In genomic region chr1:84174051-84174556, GRCh38 we compare ENCODE assay signal across 11 cellular contexts. TPM values are rescaled to one million over a fixed set of nuclear protein-coding genes. Genes with fewer than 3 reads are reported as not detected.
DNase-seq lines count a peak whose midpoint lies in the region; ATAC-seq, FAIRE-seq and TF ChIP-seq lines count a peak whose summit lies in the region.
"Had no signal": no experiment of that assay in that cellular context is flagged by ENCODE, and none has a peak within 500 bp of the region (broad histone marks: within the 10 kb centered on the region; RNA-seq: fewer than 3 reads in every experiment).

No MANE protein-coding gene starts in this region.

- DNase-seq in GM04504 (ENCODE audit: low read depth) (peak; percentile 6), NT2/D1 (ENCODE audit: low read depth, low spot score) (peak; percentile 13), epithelial cell of proximal tubule (ENCODE audit: low read depth) (peak; percentile 76), pancreas (no peak), osteocyte (ENCODE audit: extremely low spot score, unreplicated experiment) (no peak), occipital lobe (lab: John Stamatoyannopoulos, UW) (no peak), DMS79 (lab: John Stamatoyannopoulos, UW) (no peak)
- no peak for DNase-seq in activated CD4-positive, alpha-beta T cell treated with anti-CD3 and anti-CD28 coated beads, Interleukin-2, amount 10 ng/mL, durations not matched to agents 7 days and 5 days
- DNase-seq: activated naive CD4-positive, alpha-beta T cell treated with anti-CD3 and anti-CD28 coated beads, Interleukin-2, amount 10 ng/mL, durations not matched to agents 7 days and 5 days; kidney had no signal

- H3K9me3 ChIP-seq in NT2/D1 (ENCODE audit: insufficient read depth, low read length): no peaks in the 10 kb centered on the region
- no peaks in the 10 kb centered on the region for H3K9me3 ChIP-seq in pancreas

- H3K4me3 ChIP-seq in NT2/D1 (ENCODE audit: insufficient read length, low read depth): no peak overlapping the region
- no peak overlapping the region for H3K4me3 ChIP-seq in epithelial cell of proximal tubule (ENCODE audit: low read depth, low read length)
- no peak overlapping the region for H3K4me3 ChIP-seq in pancreas

- peaks cover 17% of the 10 kb centered on the region for H3K4me1 Mint-ChIP-seq in osteocyte (ENCODE audit: unreplicated experiment)
- peaks cover 10% of the 10 kb centered on the region for H3K4me1 Mint-ChIP-seq in activated CD4-positive, alpha-beta T cell treated with anti-CD3 and anti-CD28 coated beads, Interleukin-2, amount 10 ng/mL, durations not matched to agents 7 days and 5 days

- H3K9ac ChIP-seq in NT2/D1 (ENCODE audit: insufficient read length, low read depth): no peak overlapping the region

- intact Hi-C loops in pancreas (cut with DNase I): no loop called here

- no peak overlapping the region for H3K27ac ChIP-seq in pancreas

- H3K9me3 Mint-ChIP-seq in osteocyte (ENCODE audit: unreplicated experiment): no peaks in the 10 kb centered on the region
- no peaks in the 10 kb centered on the region for H3K9me3 Mint-ChIP-seq in activated CD4-positive, alpha-beta T cell treated with anti-CD3 and anti-CD28 coated beads, Interleukin-2, amount 10 ng/mL, durations not matched to agents 7 days and 5 days
- H3K9me3 Mint-ChIP-seq: activated naive CD4-positive, alpha-beta T cell treated with anti-CD3 and anti-CD28 coated beads, Interleukin-2, amount 10 ng/mL, durations not matched to agents 7 days and 5 days had no signal

- POLR2A ChIA-PET in activated CD4-positive, alpha-beta T cell treated with anti-CD3 and anti-CD28 coated beads, Interleukin-2, amount 10 ng/mL, durations not matched to agents 7 days and 5 days (lab: Charles Lee): no interaction called here

- no peaks in the 10 kb centered on the region for H3K36me3 Mint-ChIP-seq in osteocyte (ENCODE audit: unreplicated experiment)
- H3K36me3 Mint-ChIP-seq in activated CD4-positive, alpha-beta T cell treated with anti-CD3 and anti-CD28 coated beads, Interleukin-2, amount 10 ng/mL, durations not matched to agents 7 days and 5 days (ENCODE audit: low read depth): peaks cover 19% of the 10 kb centered on the region

- WGBS in pancreas, 2 donors: 84 to 86% methylated on average over 4 of the region's 4 CpGs

- H3K27ac Mint-ChIP-seq in osteocyte (ENCODE audit: unreplicated experiment): no peak overlapping the region
- H3K27ac Mint-ChIP-seq in activated CD4-positive, alpha-beta T cell treated with anti-CD3 and anti-CD28 coated beads, Interleukin-2, amount 10 ng/mL, durations not matched to agents 7 days and 5 days: no peak overlapping the region
- H3K27ac Mint-ChIP-seq: activated naive CD4-positive, alpha-beta T cell treated with anti-CD3 and anti-CD28 coated beads, Interleukin-2, amount 10 ng/mL, durations not matched to agents 7 days and 5 days had no signal

- CTCF ChIA-PET in activated CD4-positive, alpha-beta T cell treated with anti-CD3 and anti-CD28 coated beads, Interleukin-2, amount 10 ng/mL, durations not matched to agents 7 days and 5 days (lab: Charles Lee): no interaction called here

- no peaks in the 10 kb centered on the region for H3K27me3 Mint-ChIP-seq in osteocyte (ENCODE audit: unreplicated experiment)
- H3K27me3 Mint-ChIP-seq in activated CD4-positive, alpha-beta T cell treated with anti-CD3 and anti-CD28 coated beads, Interleukin-2, amount 10 ng/mL, durations not matched to agents 7 days and 5 days: no peaks in the 10 kb centered on the region
- H3K27me3 Mint-ChIP-seq: activated naive CD4-positive, alpha-beta T cell treated with anti-CD3 and anti-CD28 coated beads, Interleukin-2, amount 10 ng/mL, durations not matched to agents 7 days and 5 days had no signal

- no peak for FAIRE-seq in pancreas (lab: Jason Lieb, UNC)
- FAIRE-seq: GM12891 had no signal

- no peak overlapping the region for H3K4me3 Mint-ChIP-seq in osteocyte (ENCODE audit: unreplicated experiment)
- H3K4me3 Mint-ChIP-seq in activated CD4-positive, alpha-beta T cell treated with anti-CD3 and anti-CD28 coated beads, Interleukin-2, amount 10 ng/mL, durations not matched to agents 7 days and 5 days: no peak overlapping the region
- H3K4me3 Mint-ChIP-seq: activated naive CD4-positive, alpha-beta T cell treated with anti-CD3 and anti-CD28 coated beads, Interleukin-2, amount 10 ng/mL, durations not matched to agents 7 days and 5 days had no signal

- TF ChIP-seq CTCF in epithelial cell of proximal tubule (conservative IDR thresholded peaks at IDR 0.05; ENCODE audit: low read depth, low read length) (no peak), pancreas (IDR thresholded peaks at IDR 0.05) (no peak), osteocyte (IDR thresholded peaks at IDR 0.05) (no peak)

- peak in 3 of 4 donors; percentile 39 to 70 (median 62) for ATAC-seq in pancreas

- H3K4me1 ChIP-seq in NT2/D1 (ENCODE audit: insufficient read depth, insufficient read length): no peaks in the 10 kb centered on the region
- peaks cover 0 to 10% (median 4%) of the 10 kb centered on the region in 3 donors for H3K4me1 ChIP-seq in pancreas

- H3K27me3 ChIP-seq in NT2/D1 (ENCODE audit: insufficient read depth, insufficient read length) (no peaks in the 10 kb centered on the region), pancreas (no peaks in the 10 kb centered on the region)

- H3K36me3 ChIP-seq in NT2/D1 (ENCODE audit: insufficient read depth, insufficient read length, low read length) (no peaks in the 10 kb centered on the region), pancreas (no peaks in the 10 kb centered on the region)

RNA-seq across cellular contexts. Expression of gene PRKACB, which starts 30.0 kb away (rescaled TPM):
- total RNA-seq in epithelial cell of proximal tubule: 9.5 and 10.1 TPM in 2 replicates
- total RNA-seq in pancreas: 10 to 100 TPM in 4 of 6 donors, 1 to 10 TPM in 2; 8.0 to 29.7 (median 14.0) TPM
- 10 to 100 TPM in 1 of 2 donors, 1 to 10 TPM in 1; 7.3 to 21.5 TPM for polyA plus RNA-seq in pancreas
- 35.3 and 35.4 TPM in 2 replicates for total RNA-seq in osteocyte
- total RNA-seq in occipital lobe: 1,070 TPM
- total RNA-seq in activated CD4-positive, alpha-beta T cell treated with anti-CD3 and anti-CD28 coated beads, Interleukin-2, amount 10 ng/mL, durations not matched to agents 7 days and 5 days: 100 to 1,000 TPM; 108 to 119 TPM

Comparison
In these comparisons a context has a peak if more than half of its experiments do, and no peak if none do; other contexts are left out.
1. DNase-seq: peak in GM04504 (single experiment), NT2/D1 (single experiment) and epithelial cell of proximal tubule (single experiment); none in pancreas (0 of 6), osteocyte (single experiment), occipital lobe (single experiment), DMS79 (single experiment) and activated CD4-positive, alpha-beta T cell treated with anti-CD3 and anti-CD28 coated beads, Interleukin-2, amount 10 ng/mL, durations not matched to agents 7 days and 5 days (single experiment).